In genomic region chr17:28948873-28949184, GRCh38 we compare ENCODE assay signal across 8 cellular contexts. TPM values are rescaled to one million over a fixed set of nuclear protein-coding genes. Genes with fewer than 3 reads are reported as not detected.
DNase-seq lines count a peak whose midpoint lies in the region; ATAC-seq lines count a peak whose summit lies in the region.

No MANE protein-coding gene starts in this region.

- H3K27me3 ChIP-seq in adipocyte (replicated peaks; ENCODE audit: control insufficient read depth, insufficient read depth, low read length) (no peaks in the 10 kb centered on the region), layer of hippocampus (ENCODE audit: control insufficient read depth, insufficient read depth, low read length) (no peaks in the 10 kb centered on the region), thymus (ENCODE audit: control insufficient read depth, insufficient read depth) (no peaks in the 10 kb centered on the region)

- H3K27ac Mint-ChIP-seq in activated T-cell treated with anti-CD3 and anti-CD28 coated beads, Interleukin-2, amount 50 U/mL, for 24 hours: peak overlapping the region; percentile 96

- 1% methylated on average over 15 of the region's 15 CpGs for WGBS in thymus

- peak overlapping the region; percentile 87 for H3K27ac ChIP-seq in layer of hippocampus (ENCODE audit: low read depth, low read length)
- peak overlapping the region; percentile 92 for H3K27ac ChIP-seq in thymus (ENCODE audit: low read depth)

- no peaks in the 10 kb centered on the region for H3K9me3 Mint-ChIP-seq in activated T-cell treated with anti-CD3 and anti-CD28 coated beads, Interleukin-2, amount 50 U/mL, for 24 hours

- no peak for ATAC-seq in HG03571 (IDR thresholded peaks at IDR 0.05; ENCODE audit: unreplicated experiment)
- ATAC-seq in HG02885 (IDR thresholded peaks at IDR 0.05; ENCODE audit: poor library complexity, unreplicated experiment): no peak

- H3K4me3 ChIP-seq in adipocyte (ENCODE audit: low read length) (peak overlapping the region; percentile 88), thymus (ENCODE audit: low read length) (peak overlapping the region; percentile 72)

- H3K9ac ChIP-seq in adipocyte (ENCODE audit: low read length): peak overlapping the region; percentile 96

- no peaks in the 10 kb centered on the region for H3K27me3 Mint-ChIP-seq in activated T-cell treated with anti-CD3 and anti-CD28 coated beads, Interleukin-2, amount 50 U/mL, for 24 hours

- H3K36me3 Mint-ChIP-seq in activated T-cell treated with anti-CD3 and anti-CD28 coated beads, Interleukin-2, amount 50 U/mL, for 24 hours (ENCODE audit: low read depth): peaks cover 62% of the 10 kb centered on the region

- peaks cover 48% of the 10 kb centered on the region for H3K4me1 Mint-ChIP-seq in activated T-cell treated with anti-CD3 and anti-CD28 coated beads, Interleukin-2, amount 50 U/mL, for 24 hours (ENCODE audit: low read depth)

- H3K4me1 ChIP-seq in adipocyte (ENCODE audit: control insufficient read depth, insufficient read depth, low read length) (peaks cover 43% of the 10 kb centered on the region), thymus (ENCODE audit: control insufficient read depth, insufficient read depth, low read length) (peaks cover 22% of the 10 kb centered on the region)

- no peaks in the 10 kb centered on the region for H3K9me3 ChIP-seq in adipocyte (ENCODE audit: control insufficient read depth, low read length)
- no peaks in the 10 kb centered on the region for H3K9me3 ChIP-seq in thymus (ENCODE audit: control insufficient read depth)

- no peak overlapping the region for H3K4me3 Mint-ChIP-seq in activated T-cell treated with anti-CD3 and anti-CD28 coated beads, Interleukin-2, amount 50 U/mL, for 24 hours

- no peak for DNase-seq in activated T-cell treated with anti-CD3 and anti-CD28 coated beads, Interleukin-2, amount 50 U/mL, for 24 hours
- DNase-seq in activated T-cell treated with anti-CD3 and anti-CD28 coated beads for 4 hours: no peak
- no peak for DNase-seq in adipocyte (ENCODE audit: low read depth)
- no peak for DNase-seq in occipital lobe (lab: John Stamatoyannopoulos, UW)

- H3K36me3 ChIP-seq in adipocyte (ENCODE audit: control insufficient read depth, insufficient read depth, low read length, severe bottlenecking) (peaks cover 6% of the 10 kb centered on the region), thymus (ENCODE audit: control insufficient read depth, insufficient read depth) (peaks cover 9% of the 10 kb centered on the region)

RNA-seq across cellular contexts. Expression of gene PHF12, which starts 2.5 kb away (rescaled TPM):
- polyA plus RNA-seq in thymus: 32.4 TPM
- total RNA-seq in occipital lobe: 44.8 TPM

RNA-seq across cellular contexts. Expression of gene DHRS13, which starts 46.0 kb away (rescaled TPM):
- 18.9 TPM for polyA plus RNA-seq in thymus
- 27.1 TPM for total RNA-seq in occipital lobe

RNA-seq across cellular contexts. Expression of gene FLOT2, which starts 51.3 kb away (rescaled TPM):
- 82.1 TPM for polyA plus RNA-seq in thymus
- 20.0 TPM for total RNA-seq in occipital lobe

RNA-seq across cellular contexts. Expression of gene SEZ6, which starts 57.0 kb away (rescaled TPM):
- 0.48 TPM for polyA plus RNA-seq in thymus
- total RNA-seq in occipital lobe: 36.2 TPM
